ENCODE assay signal across 2 cellular contexts in the genomic region with DNA sequence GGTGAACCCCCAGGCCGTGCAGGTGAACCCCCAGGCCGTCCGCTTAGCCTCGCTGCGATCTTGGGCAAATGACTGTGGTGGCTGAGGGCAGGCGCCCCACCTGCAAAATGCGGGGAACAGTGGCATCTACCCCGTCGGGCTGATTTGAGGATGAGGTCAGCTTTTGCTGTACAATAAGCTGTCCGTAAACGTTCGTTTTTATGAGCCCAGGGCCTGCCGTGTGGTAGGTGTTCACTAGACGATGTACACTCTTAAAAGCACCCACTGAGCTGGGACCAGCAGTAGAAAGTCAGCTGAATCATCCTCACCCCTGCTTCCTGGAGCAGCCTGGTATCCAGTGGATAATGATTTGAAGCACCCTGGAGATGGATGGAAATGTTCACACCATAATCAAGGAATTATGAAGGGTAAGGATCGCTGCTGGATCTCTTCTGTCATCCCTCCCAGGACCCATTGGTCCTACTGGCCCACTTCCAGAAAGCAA.
TF ChIP-seq lines count a peak whose summit lies in the region.

No MANE protein-coding gene starts in this region.

TF ChIP-seq in HCT116, 20 proteins besides CTCF, POLR2A, EP300 and RAD21:
- no peak for TF ChIP-seq SRF (IDR thresholded peaks at IDR 0.05; ENCODE audit: low read depth)
- no peak for TF ChIP-seq EGR1 (IDR thresholded peaks at IDR 0.05; ENCODE audit: low read depth)
- TF ChIP-seq SIN3A (IDR thresholded peaks at IDR 0.05; ENCODE audit: low read depth): no peak
- no peak for TF ChIP-seq ZFX (IDR thresholded peaks at IDR 0.05)
- no peak for TF ChIP-seq CEBPB (IDR thresholded peaks at IDR 0.05; ENCODE audit: low read depth)
- TF ChIP-seq FOSL1 (IDR thresholded peaks at IDR 0.05; ENCODE audit: low read depth): no peak
- TF ChIP-seq, protein P1, sequence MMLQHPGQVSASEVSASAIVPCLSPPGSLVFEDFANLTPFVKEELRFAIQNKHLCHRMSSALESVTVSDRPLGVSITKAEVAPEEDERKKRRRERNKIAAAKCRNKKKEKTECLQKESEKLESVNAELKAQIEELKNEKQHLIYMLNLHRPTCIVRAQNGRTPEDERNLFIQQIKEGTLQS (IDR thresholded peaks at IDR 0.05): no peak

TF ChIP-seq in K562, 482 proteins besides CTCF, POLR2A, EP300 and RAD21:
- no peak for TF ChIP-seq FOSL1 (tag; conservative IDR thresholded peaks at IDR 0.05)
- no peak for TF ChIP-seq ZNF224 (CRISPR knock-in tag; IDR thresholded peaks at IDR 0.05)
- TF ChIP-seq, protein P2, sequence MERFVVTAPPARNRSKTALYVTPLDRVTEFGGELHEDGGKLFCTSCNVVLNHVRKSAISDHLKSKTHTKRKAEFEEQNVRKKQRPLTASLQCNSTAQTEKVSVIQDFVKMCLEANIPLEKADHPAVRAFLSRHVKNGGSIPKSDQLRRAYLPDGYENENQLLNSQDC (CRISPR knock-in tag; IDR thresholded peaks at IDR 0.05): no peak
- no peak for TF ChIP-seq SMAD2 (IDR thresholded peaks at IDR 0.05; ENCODE audit: low read depth, low read length)
- TF ChIP-seq, protein P3, sequence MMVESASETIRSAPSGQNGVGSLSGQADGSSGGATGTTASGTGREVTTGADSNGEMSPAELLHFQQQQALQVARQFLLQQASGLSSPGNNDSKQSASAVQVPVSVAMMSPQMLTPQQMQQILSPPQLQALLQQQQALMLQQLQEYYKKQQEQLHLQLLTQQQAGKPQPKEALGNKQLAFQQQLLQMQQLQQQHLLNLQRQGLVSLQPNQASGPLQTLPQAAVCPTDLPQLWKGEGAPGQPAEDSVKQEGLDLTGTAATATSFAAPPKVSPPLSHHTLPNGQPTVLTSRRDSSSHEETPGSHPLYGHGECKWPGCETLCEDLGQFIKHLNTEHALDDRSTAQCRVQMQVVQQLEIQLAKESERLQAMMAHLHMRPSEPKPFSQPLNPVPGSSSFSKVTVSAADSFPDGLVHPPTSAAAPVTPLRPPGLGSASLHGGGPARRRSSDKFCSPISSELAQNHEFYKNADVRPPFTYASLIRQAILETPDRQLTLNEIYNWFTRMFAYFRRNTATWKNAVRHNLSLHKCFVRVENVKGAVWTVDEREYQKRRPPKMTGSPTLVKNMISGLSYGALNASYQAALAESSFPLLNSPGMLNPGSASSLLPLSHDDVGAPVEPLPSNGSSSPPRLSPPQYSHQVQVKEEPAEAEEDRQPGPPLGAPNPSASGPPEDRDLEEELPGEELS (CRISPR knock-in tag; IDR thresholded peaks at IDR 0.05; ENCODE audit: borderline replicate concordance): no peak
- no peak for TF ChIP-seq NR2C1 (IDR thresholded peaks at IDR 0.05)
- no peak for TF ChIP-seq NR2C1 (tag; IDR thresholded peaks at IDR 0.05)
- TF ChIP-seq SIX5 (IDR thresholded peaks at IDR 0.05; ENCODE audit: borderline replicate concordance in 1 of 2, insufficient read depth in 1 of 2, low read depth in 1 of 2, low read length in 2 of 2): no peak
